In the genomic region with DNA sequence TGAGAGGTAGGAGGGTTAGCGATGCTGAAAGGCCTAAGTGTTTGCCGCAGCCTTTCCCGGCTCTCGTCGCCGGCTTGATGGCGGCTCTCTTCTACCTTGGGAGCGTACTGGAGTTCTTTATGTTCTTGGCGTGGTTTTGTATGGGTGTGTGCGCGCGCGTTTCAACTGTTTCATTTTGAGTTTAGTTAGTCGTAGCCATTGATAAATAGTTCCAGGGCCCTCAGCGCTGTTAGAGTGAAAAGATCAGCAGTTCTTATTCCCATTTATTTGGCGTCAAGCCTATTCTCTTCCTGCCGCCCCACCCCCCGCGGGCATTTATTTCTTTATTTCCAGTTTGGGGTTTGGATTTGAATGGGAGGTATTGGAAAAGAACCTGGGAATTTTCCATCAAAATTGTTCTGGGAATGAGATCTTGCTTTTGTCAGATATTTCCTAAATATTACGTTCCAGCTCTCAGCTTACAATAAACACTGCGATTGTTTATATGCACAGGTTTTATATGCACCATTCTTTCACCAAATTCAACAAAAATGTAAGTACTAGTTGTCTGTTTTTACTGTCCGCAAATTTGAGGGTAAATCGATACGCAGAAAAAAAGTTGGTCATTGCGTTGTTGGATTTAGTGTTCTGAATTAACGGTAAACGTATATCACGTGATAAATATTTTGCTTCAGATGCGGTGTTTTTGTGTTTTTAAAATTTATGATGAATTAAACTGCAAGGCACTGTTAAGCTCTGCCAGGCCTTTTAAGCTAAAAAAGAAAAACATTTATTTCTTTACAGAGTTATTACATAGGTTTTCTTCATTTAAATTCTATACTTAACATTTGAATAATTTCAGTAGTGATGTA, we compare ENCODE assay signal across 7 cellular contexts. TPM values are rescaled to one million over a fixed set of nuclear protein-coding genes. Genes with fewer than 3 reads are reported as not detected.
DNase-seq lines count a peak whose midpoint lies in the region; ATAC-seq and TF ChIP-seq lines count a peak whose summit lies in the region.

No MANE protein-coding gene starts in this region.

- H3K27ac ChIP-seq in ectodermal cell (ENCODE audit: insufficient read depth, low read depth, low read length, poor library complexity, severe bottlenecking) = peak overlapping the region; percentile 97

- WGBS in ectodermal cell, 2 experiments = 0 to 1% methylated on average over 27 of the region's 29 CpGs

- TF ChIP-seq POLR2A in GM18505 (IDR thresholded peaks at IDR 0.05; ENCODE audit: borderline replicate concordance, extremely low read depth, insufficient read depth, insufficient read length) = no peak

- peak; percentile 2 for ATAC-seq in GM18505 (IDR thresholded peaks at IDR 0.05; ENCODE audit: unreplicated experiment)
- ATAC-seq in HG02970 (IDR thresholded peaks at IDR 0.05; ENCODE audit: low FRiP score, unreplicated experiment) = no peak

- no peaks in the 10 kb centered on the region for H3K27me3 ChIP-seq in ectodermal cell (ENCODE audit: control insufficient read depth, insufficient read depth, low read length, poor library complexity, severe bottlenecking)

- peak overlapping the region; percentile 88 for H3K4me3 ChIP-seq in ectodermal cell (ENCODE audit: insufficient read depth, low read depth, low read length)

- H3K9me3 ChIP-seq in ectodermal cell (ENCODE audit: control insufficient read depth, low read length) = no peaks in the 10 kb centered on the region

- no peaks in the 10 kb centered on the region for H3K36me3 ChIP-seq in ectodermal cell (ENCODE audit: control insufficient read depth, insufficient read depth, low read length)

- peaks cover 4% of the 10 kb centered on the region for H3K4me1 ChIP-seq in ectodermal cell (ENCODE audit: control insufficient read depth, insufficient read depth, low read length)

- DNase-seq in LoVo (ENCODE audit: low spot score) = peak; percentile 12
- DNase-seq in activated CD4-positive, CD25-positive, alpha-beta regulatory T cell treated with anti-CD3 and anti-CD28 coated beads, Interleukin-2, amount 50 U/mL, for 72 hours = peak; percentile 61
- DNase-seq in midbrain (lab: John Stamatoyannopoulos, UW) = peak; percentile 37
- peak in 4 of 6 experiments; percentile 25 to 56 (median 28) for DNase-seq in stimulated activated naive CD4-positive, alpha-beta T cell (lab: John Stamatoyannopoulos, UW)

RNA-seq across cellular contexts. Expression of a gene that starts 1.0 kb away (rescaled TPM):
- polyA plus RNA-seq in ectodermal cell (2013, experiment 1 of 4) = 54.2 TPM
- polyA plus RNA-seq in ectodermal cell (2013, experiment 2 of 4) = 57.1 TPM
- 45.6 TPM for polyA plus RNA-seq in ectodermal cell (2013, experiment 3 of 4)
- 48.0 TPM for polyA plus RNA-seq in ectodermal cell (2013, experiment 4 of 4)
